ENCODE assay signal across 18 cellular contexts in genomic region chr11:34899633-34900016, GRCh38. TPM values are rescaled to one million over a fixed set of nuclear protein-coding genes. Genes with fewer than 3 reads are reported as not detected.
A peak's percentile ranks its signal among the peaks of the same experiment; 100 is the strongest.
DNase-seq lines count a peak whose midpoint lies in the region; ATAC-seq and TF ChIP-seq lines count a peak whose summit lies in the region.
"Had no signal": no experiment of that assay in that cellular context is flagged by ENCODE, and none has a peak within 500 bp of the region (broad histone marks: within the 10 kb centered on the region; RNA-seq: fewer than 3 reads in every experiment).

No MANE protein-coding gene starts in this region.

- H3K36me3 ChIP-seq in Panc1 (ENCODE audit: control insufficient read depth, insufficient read depth, low read length), result no peaks in the 10 kb centered on the region
- H3K36me3 ChIP-seq: upper lobe of left lung had no signal

- POLR2A ChIA-PET in Panc1 (lab: Charles Lee), result no interaction called here

- peak overlapping the region; percentile 76 for H3K27ac ChIP-seq in Panc1 (ENCODE audit: low read length)
- H3K27ac ChIP-seq: 22Rv1, stomach, upper lobe of left lung had no signal

- CTCF ChIA-PET in Panc1 (lab: Charles Lee), result interaction anchor here (0.6 to 1.2 kb wide), 6 partner anchors 8 to 702 kb away, joined by 3 to 9 read pairs (median 4); no protein-coding TSS in a partner anchor

- BruUV-seq in Panc1 (replicated peaks; lab: Mats Ljungman, UMichigan), result no TSS peak

- no peak overlapping the region for H3K4me3 ChIP-seq in Panc1 (ENCODE audit: low read depth in 2 of 2, low read length in 2 of 2)
- H3K4me3 ChIP-seq: stomach, upper lobe of left lung had no signal

- in situ Hi-C loops in Caki2 (cut with HindIII; ENCODE audit: low pct_unique_long_range_greater_than_20kb, low sequenced_read_pairs) (no loop called here), Panc1 (cut with HindIII; ENCODE audit: low pct_unique_long_range_greater_than_20kb, low sequenced_read_pairs) (no loop called here)

- peak; percentile 5 for DNase-seq in DMS 273 (lab: John Stamatoyannopoulos, UW; ENCODE audit: unreplicated experiment)
- DNase-seq in DMS 273 treated with DMSO at 0.1 percent for 48 hours (lab: John Stamatoyannopoulos, UW), result no peak
- peak; percentile 14 for DNase-seq in Caki2 (ENCODE audit: low read depth)
- DNase-seq in Panc1 (ENCODE audit: low read depth, low spot score), result no peak
- peak; percentile 32 for DNase-seq in left kidney (ENCODE audit: low read depth, low spot score)
- DNase-seq in DMS153 (lab: John Stamatoyannopoulos, UW), result no peak
- DNase-seq in occipital lobe (lab: John Stamatoyannopoulos, UW), result no peak
- DNase-seq: effector memory CD8-positive, alpha-beta T cell; midbrain; NCI-H2029 treated with DMSO at 0.1 percent for 48 hours; NCI-H446 treated with DMSO at 0.1 percent for 48 hours; stomach; upper lobe of left lung had no signal

- H3K4me1 ChIP-seq in Panc1 (ENCODE audit: control insufficient read depth, insufficient read depth, low read length), result peaks cover 14% of the 10 kb centered on the region
- H3K4me1 ChIP-seq: Caco-2, upper lobe of left lung had no signal

- intact Hi-C loops in Panc1 (cut with micrococcal nuclease; ENCODE audit: unreplicated experiment), result loop anchor here (5.0 to 10.0 kb wide), 4 partner anchors 245 to 542 kb away; partner anchors contain the start of genes ABTB2 and ELF5

- TF ChIP-seq CTCF in Panc1 (IDR thresholded peaks at IDR 0.05), result no peak

- ATAC-seq in Panc1, result peak; percentile 47; the same call in 1 of the 2 replicates
- no peak for ATAC-seq in GM21381 (IDR thresholded peaks at IDR 0.05; ENCODE audit: unreplicated experiment)
- ATAC-seq: effector memory CD8-positive, alpha-beta T cell; left lobe of liver; SK-N-SH treated with all-trans-retinoic acid at 6 μM for 48 hours had no signal

- no peaks in the 10 kb centered on the region for H3K27me3 ChIP-seq in Panc1 (ENCODE audit: control insufficient read depth, insufficient read depth, low read length)
- H3K27me3 ChIP-seq: stomach, upper lobe of left lung had no signal

- H3K9me3 ChIP-seq in Panc1 (ENCODE audit: control insufficient read depth, insufficient read depth, low read depth, low read length), result no peaks in the 10 kb centered on the region

RNA-seq across cellular contexts. Expression of gene APIP, which starts 16.6 kb away (rescaled TPM):
- total RNA-seq in Caki2 (2014; rRNA removed; shearing (Covaris generic); ENCODE audit: low replicate concordance), result 17.9 and 24.6 TPM in 2 replicates
- total RNA-seq in Panc1 (2021; ENCODE audit: unreplicated experiment) (42.6 TPM), occipital lobe (30.9 TPM)
- 25.5 TPM for polyA plus RNA-seq in Panc1 (2012; ENCODE audit: insufficient read length)

RNA-seq across cellular contexts. Expression of gene PDHX, which starts 16.8 kb away (rescaled TPM):
- 17.1 and 18.8 TPM in 2 replicates for total RNA-seq in Caki2 (2014; rRNA removed; shearing (Covaris generic); ENCODE audit: low replicate concordance)
- 63.0 TPM for total RNA-seq in Panc1 (2021; ENCODE audit: unreplicated experiment)
- polyA plus RNA-seq in Panc1 (2012; ENCODE audit: insufficient read length), result 35.1 TPM
- total RNA-seq in occipital lobe, result 47.1 TPM

Comparison
In these comparisons a context has a peak if more than half of its experiments do, and no peak if none do; other contexts are left out.
1. DNase-seq: peak in DMS 273 (single experiment), Caki2 (single experiment) and left kidney (single experiment); none in DMS 273 treated with DMSO at 0.1 percent for 48 hours (single experiment), Panc1 (single experiment), DMS153 (single experiment) and occipital lobe (single experiment).